ENCODE assay signal across 15 cellular contexts in the genomic region with DNA sequence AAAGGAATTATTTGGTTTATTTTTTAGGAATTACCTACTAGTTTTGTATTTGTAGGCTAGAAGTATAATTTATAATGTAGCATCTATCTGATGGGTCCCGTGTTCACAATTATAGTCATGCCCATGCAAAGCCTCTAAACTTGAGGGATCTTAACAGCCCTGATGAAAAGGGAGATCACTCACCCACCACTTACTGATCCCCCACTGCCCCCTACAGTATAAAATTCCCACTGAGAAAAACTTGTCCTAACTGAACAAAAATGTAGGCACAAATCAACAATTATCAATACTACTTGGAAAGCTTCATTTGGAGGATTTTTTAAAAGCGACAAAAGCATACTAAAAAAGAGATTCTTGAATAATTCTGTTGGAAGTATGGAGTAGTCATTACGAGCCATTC. TPM values are rescaled to one million over a fixed set of nuclear protein-coding genes. Genes with fewer than 3 reads are reported as not detected.
A peak's percentile ranks its signal among the peaks of the same experiment; 100 is the strongest.
DNase-seq lines count a peak whose midpoint lies in the region; ATAC-seq and TF ChIP-seq lines count a peak whose summit lies in the region.
"Had no signal": no experiment of that assay in that cellular context is flagged by ENCODE, and none has a peak within 500 bp of the region (broad histone marks: within the 10 kb centered on the region; RNA-seq: fewer than 3 reads in every experiment).

No MANE protein-coding gene starts in this region.

- peaks cover 5% of the 10 kb centered on the region for H3K9me3 Mint-ChIP-seq in mesothelial cell of epicardium
- no peaks in the 10 kb centered on the region for H3K9me3 Mint-ChIP-seq in activated CD8-positive, alpha-beta T cell treated with anti-CD3 and anti-CD28 coated beads, Interleukin-2, amount 10 ng/mL, durations not matched to agents 7 days and 5 days (ENCODE audit: insufficient read depth)
- H3K9me3 Mint-ChIP-seq: activated naive CD4-positive, alpha-beta T cell treated with anti-CD3 and anti-CD28 coated beads, Interleukin-2, amount 50 U/mL, for 72 hours; natural killer cell treated with Interleukin-12 subunit alpha and Interleukin-12 subunit beta and Interleukin-15 and Interleukin-18, amount 100 ng/mL, for 72 hours had no signal

- no peak overlapping the region for H3K27ac ChIP-seq in brain microvascular endothelial cell
- H3K27ac ChIP-seq: SJSA1 had no signal

- H3K27me3 Mint-ChIP-seq in mesothelial cell of epicardium (ENCODE audit: low read depth), result peaks cover 5% of the 10 kb centered on the region
- H3K27me3 Mint-ChIP-seq in activated CD8-positive, alpha-beta T cell treated with anti-CD3 and anti-CD28 coated beads, Interleukin-2, amount 10 ng/mL, durations not matched to agents 7 days and 5 days (ENCODE audit: low read depth), result peaks cover 28% of the 10 kb centered on the region

- no peak overlapping the region for H3K4me3 ChIP-seq in brain microvascular endothelial cell (ENCODE audit: low read depth, low read length)
- H3K4me3 ChIP-seq: SJSA1 had no signal

- in situ Hi-C loops in brain microvascular endothelial cell (cut with HindIII; ENCODE audit: low pct_ligation_motif_present, low sequenced_read_pairs), result no loop called here

- no peak for ATAC-seq in activated CD8-positive, alpha-beta T cell treated with anti-CD3 and anti-CD28 coated beads, Interleukin-2, amount 10 ng/mL, durations not matched to agents 7 days and 5 days
- ATAC-seq in GM21717 (IDR thresholded peaks at IDR 0.05; ENCODE audit: unreplicated experiment) (no peak), GM19397 (IDR thresholded peaks at IDR 0.05; ENCODE audit: unreplicated experiment) (no peak)
- ATAC-seq: activated naive CD4-positive, alpha-beta T cell treated with anti-CD3 and anti-CD28 coated beads, Interleukin-2, amount 50 U/mL, for 72 hours; natural killer cell treated with Interleukin-12 subunit alpha and Interleukin-12 subunit beta and Interleukin-15 and Interleukin-18, amount 100 ng/mL, for 72 hours; stimulated activated naive CD8-positive, alpha-beta T cell treated with anti-CD3 and anti-CD28 coated beads, Interleukin-15, Interleukin-2, amounts not matched to agents 100 U/mL and 50 U/mL, for 24 hours had no signal

- CTCF ChIA-PET in activated CD8-positive, alpha-beta T cell treated with anti-CD3 and anti-CD28 coated beads, Interleukin-2, amount 10 ng/mL, durations not matched to agents 7 days and 5 days (lab: Charles Lee), result no interaction called here

- DNase-seq in ELR (ENCODE audit: low read depth) (peak; percentile 39), Kasumi-1 (lab: John Stamatoyannopoulos, UW) (peak; percentile 24 to 53), brain microvascular endothelial cell (no peak), mesothelial cell of epicardium (ENCODE audit: low spot score in 2 of 2, unreplicated experiment in 2 of 2) (no peak), NCI-H2029 (lab: John Stamatoyannopoulos, UW) (no peak)
- no peak for DNase-seq in activated CD8-positive, alpha-beta T cell treated with anti-CD3 and anti-CD28 coated beads, Interleukin-2, amount 10 ng/mL, durations not matched to agents 7 days and 5 days
- DNase-seq: activated CD4-positive, alpha-beta T cell treated with anti-CD3 and anti-CD28 coated beads, Interleukin-2, amount 50 U/mL, for 4 hours; effector CD8-positive, alpha-beta T cell; NCI-H2107; stimulated activated naive CD8-positive, alpha-beta T cell treated with anti-CD3 and anti-CD28 coated beads, Interleukin-15, Interleukin-2, amounts not matched to agents 100 U/mL and 50 U/mL, for 24 hours had no signal

- peaks cover 18% of the 10 kb centered on the region for H3K4me1 Mint-ChIP-seq in mesothelial cell of epicardium
- no peaks in the 10 kb centered on the region for H3K4me1 Mint-ChIP-seq in activated CD8-positive, alpha-beta T cell treated with anti-CD3 and anti-CD28 coated beads, Interleukin-2, amount 10 ng/mL, durations not matched to agents 7 days and 5 days (ENCODE audit: low read depth)

- H3K27me3 ChIP-seq in brain microvascular endothelial cell (replicated peaks), result peaks cover 12% of the 10 kb centered on the region

- H3K36me3 ChIP-seq in brain microvascular endothelial cell (replicated peaks), result no peaks in the 10 kb centered on the region
- H3K36me3 ChIP-seq: SJSA1 had no signal

- H3K4me3 Mint-ChIP-seq in mesothelial cell of epicardium, result no peak overlapping the region
- no peak overlapping the region for H3K4me3 Mint-ChIP-seq in activated CD8-positive, alpha-beta T cell treated with anti-CD3 and anti-CD28 coated beads, Interleukin-2, amount 10 ng/mL, durations not matched to agents 7 days and 5 days
- H3K4me3 Mint-ChIP-seq: natural killer cell treated with Interleukin-12 subunit alpha and Interleukin-12 subunit beta and Interleukin-15 and Interleukin-18, amount 100 ng/mL, for 72 hours had no signal

- TF ChIP-seq CTCF in brain microvascular endothelial cell (IDR thresholded peaks at IDR 0.05; ENCODE audit: low read depth, low read length, missing control alignments) (peak; percentile 46), mesothelial cell of epicardium (IDR thresholded peaks at IDR 0.05; ENCODE audit: unreplicated experiment) (peak; percentile 35)

- POLR2A ChIA-PET in activated CD8-positive, alpha-beta T cell treated with anti-CD3 and anti-CD28 coated beads, Interleukin-2, amount 10 ng/mL, durations not matched to agents 7 days and 5 days (lab: Charles Lee), result no interaction called here

- H3K36me3 Mint-ChIP-seq in mesothelial cell of epicardium, result no peaks in the 10 kb centered on the region
- no peaks in the 10 kb centered on the region for H3K36me3 Mint-ChIP-seq in activated CD8-positive, alpha-beta T cell treated with anti-CD3 and anti-CD28 coated beads, Interleukin-2, amount 10 ng/mL, durations not matched to agents 7 days and 5 days (ENCODE audit: low read depth)
- H3K36me3 Mint-ChIP-seq: activated naive CD4-positive, alpha-beta T cell treated with anti-CD3 and anti-CD28 coated beads, Interleukin-2, amount 50 U/mL, for 72 hours; natural killer cell treated with Interleukin-12 subunit alpha and Interleukin-12 subunit beta and Interleukin-15 and Interleukin-18, amount 100 ng/mL, for 72 hours had no signal

- peak overlapping the region; percentile 0 for H3K27ac Mint-ChIP-seq in mesothelial cell of epicardium
- no peak overlapping the region for H3K27ac Mint-ChIP-seq in activated CD8-positive, alpha-beta T cell treated with anti-CD3 and anti-CD28 coated beads, Interleukin-2, amount 10 ng/mL, durations not matched to agents 7 days and 5 days
- H3K27ac Mint-ChIP-seq: activated naive CD4-positive, alpha-beta T cell treated with anti-CD3 and anti-CD28 coated beads, Interleukin-2, amount 50 U/mL, for 72 hours; natural killer cell treated with Interleukin-12 subunit alpha and Interleukin-12 subunit beta and Interleukin-15 and Interleukin-18, amount 100 ng/mL, for 72 hours had no signal

RNA-seq across cellular contexts. Expression of a gene that starts 21.0 kb away (rescaled TPM):
- total RNA-seq in mesothelial cell of epicardium, result 20.7 to 23.4 TPM (median 20.8 TPM) in 3 replicates
- not detected for total RNA-seq in activated CD8-positive, alpha-beta T cell treated with anti-CD3 and anti-CD28 coated beads, Interleukin-2, amount 10 ng/mL, durations not matched to agents 7 days and 5 days
- total RNA-seq: activated naive CD4-positive, alpha-beta T cell treated with anti-CD3 and anti-CD28 coated beads, Interleukin-2, amount 50 U/mL, for 72 hours; natural killer cell treated with Interleukin-12 subunit alpha and Interleukin-12 subunit beta and Interleukin-15 and Interleukin-18, amount 100 ng/mL, for 72 hours; SJSA1 had no signal

Comparison
In these comparisons a context has a peak if more than half of its experiments do, and no peak if none do; other contexts are left out.
1. DNase-seq: peak in ELR (single experiment) and Kasumi-1 (2 of 2); none in brain microvascular endothelial cell (single experiment), mesothelial cell of epicardium (0 of 2), activated CD8-positive, alpha-beta T cell treated with anti-CD3 and anti-CD28 coated beads, Interleukin-2, amount 10 ng/mL, durations not matched to agents 7 days and 5 days (single experiment) and NCI-H2029 (single experiment).
2. RNA of a gene that starts 21.0 kb away (total RNA-seq): 20.7 to 23.4 TPM in mesothelial cell of epicardium; not detected in activated CD8-positive, alpha-beta T cell treated with anti-CD3 and anti-CD28 coated beads, Interleukin-2, amount 10 ng/mL, durations not matched to agents 7 days and 5 days; every median in the first group is over 10 times any median in the second.